23 cellular contexts compared by ENCODE assay signal in the genomic region with DNA sequence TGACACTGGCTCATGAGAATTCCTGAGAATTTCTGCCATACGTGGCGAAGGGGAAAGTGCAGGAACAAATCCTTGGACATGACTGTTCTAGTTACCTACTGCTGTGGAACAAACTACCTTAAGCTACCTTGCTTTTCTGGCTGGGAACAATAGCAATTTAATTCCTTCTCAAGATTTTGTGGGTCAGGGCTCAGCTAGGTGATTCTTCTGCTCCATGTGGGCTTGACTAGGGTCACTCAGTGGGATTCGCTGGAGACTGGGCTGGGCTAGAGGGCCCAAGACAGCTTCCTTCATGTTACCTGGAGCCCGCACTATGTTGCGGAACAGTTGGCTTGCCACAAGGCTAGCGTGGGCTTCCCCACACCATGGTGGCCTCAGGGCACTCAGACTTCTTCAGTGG. TPM values are rescaled to one million over a fixed set of nuclear protein-coding genes. Genes with fewer than 3 reads are reported as not detected.
DNase-seq lines count a peak whose midpoint lies in the region; ATAC-seq and TF ChIP-seq lines count a peak whose summit lies in the region.
"Had no signal": no experiment of that assay in that cellular context is flagged by ENCODE, and none has a peak within 500 bp of the region (broad histone marks: within the 10 kb centered on the region; RNA-seq: fewer than 3 reads in every experiment).

No MANE protein-coding gene starts in this region.

- peaks cover 31% of the 10 kb centered on the region for H3K27me3 Mint-ChIP-seq in GM23338 (ENCODE audit: insufficient read depth, low read depth, poor library complexity)
- peaks cover 8% of the 10 kb centered on the region for H3K27me3 Mint-ChIP-seq in neural progenitor cell (ENCODE audit: insufficient read depth, low read depth)
- H3K27me3 Mint-ChIP-seq: CD4-positive, alpha-beta memory T cell; CD4-positive, CD25-positive, alpha-beta regulatory T cell had no signal

- H3K27ac ChIP-seq in GM23338 (ENCODE audit: low read depth) = no peak overlapping the region
- peak overlapping the region; percentile 27; the same call in 1 of the 2 replicates for H3K27ac ChIP-seq in WERI-Rb-1
- H3K27ac ChIP-seq in neural progenitor cell = no peak overlapping the region
- H3K27ac ChIP-seq: BLaER1 had no signal

- H2AFZ ChIP-seq in GM23338 (no peak overlapping the region), neural progenitor cell (replicated peaks) (no peak overlapping the region)

- TF ChIP-seq CTCF in GM23338 (conservative IDR thresholded peaks at IDR 0.05; ENCODE audit: low read depth in 2 of 2) (no peak), WERI-Rb-1 (IDR thresholded peaks at IDR 0.05; ENCODE audit: low read depth, low read length) (no peak), neural progenitor cell (IDR thresholded peaks at IDR 0.05) (no peak)

- H3K27me3 ChIP-seq in GM23338 (ENCODE audit: insufficient read depth) = no peaks in the 10 kb centered on the region
- no peaks in the 10 kb centered on the region for H3K27me3 ChIP-seq in WERI-Rb-1 (ENCODE audit: insufficient read depth, low read depth, severe bottlenecking)
- H3K27me3 ChIP-seq in neural progenitor cell = no peaks in the 10 kb centered on the region
- H3K27me3 ChIP-seq: BE2C, BLaER1 had no signal

- H3K36me3 Mint-ChIP-seq in GM23338 (ENCODE audit: low read depth) = peaks cover 37% of the 10 kb centered on the region
- peaks cover 4% of the 10 kb centered on the region for H3K36me3 Mint-ChIP-seq in neural progenitor cell
- H3K36me3 Mint-ChIP-seq: CD4-positive, CD25-positive, alpha-beta regulatory T cell; CD8-positive, alpha-beta memory T cell had no signal

- H3K9ac ChIP-seq in neural progenitor cell = no peak overlapping the region
- H3K9ac ChIP-seq: BLaER1 had no signal

- DNase-seq in GM23338 (ENCODE audit: low spot score) = no peak
- DNase-seq in WERI-Rb-1 = no peak
- DNase-seq in neural progenitor cell (ENCODE audit: low spot score) = no peak
- no peak for DNase-seq in hepatic stellate cell (ENCODE audit: low spot score)
- DNase-seq: 8988T; ACHN; BE2C; C1 segment of cervical spinal cord; CD4-positive, alpha-beta memory T cell; CD4-positive, CD25-positive, alpha-beta regulatory T cell; CD8-positive, alpha-beta memory T cell; COR-L47; DMS 273 treated with DMSO at 0.1 percent for 48 hours; DMS153; DMS53; DMS79; DND-41; EL; GDM1 had no signal

- H3K79me2 ChIP-seq in GM23338 (replicated peaks; ENCODE audit: insufficient read depth) (peaks cover 14% of the 10 kb centered on the region), neural progenitor cell (ENCODE audit: low read depth) (peaks cover 20% of the 10 kb centered on the region)

- peaks cover 17% of the 10 kb centered on the region for H4K20me1 ChIP-seq in GM23338 (replicated peaks; ENCODE audit: insufficient read depth)
- H4K20me1 ChIP-seq in neural progenitor cell (ENCODE audit: low read depth) = peaks cover 19% of the 10 kb centered on the region
- H4K20me1 ChIP-seq: BLaER1 had no signal

- peaks cover 31% of the 10 kb centered on the region for H3K4me1 Mint-ChIP-seq in GM23338
- H3K4me1 Mint-ChIP-seq in neural progenitor cell = peaks cover 33% of the 10 kb centered on the region

- H3F3A ChIP-seq in GM23338 (replicated peaks; ENCODE audit: low read depth) (peaks cover 20% of the 10 kb centered on the region), neural progenitor cell (ENCODE audit: low read depth) (peaks cover 20% of the 10 kb centered on the region)

- H3K36me3 ChIP-seq in GM23338 (ENCODE audit: insufficient read depth) (no peaks in the 10 kb centered on the region), WERI-Rb-1 (peaks cover 10% of the 10 kb centered on the region), neural progenitor cell (no peaks in the 10 kb centered on the region)
- H3K36me3 ChIP-seq: BE2C had no signal

- H3K4me3 Mint-ChIP-seq in GM23338 (no peak overlapping the region; the same call in 2 of the 3 replicates), neural progenitor cell (no peak overlapping the region)
- H3K4me3 Mint-ChIP-seq: CD14-positive monocyte; CD4-positive, alpha-beta memory T cell had no signal

- H3K4me3 ChIP-seq in GM23338 (no peak overlapping the region), WERI-Rb-1 (ENCODE audit: low read depth, low read length) (no peak overlapping the region), neural progenitor cell (no peak overlapping the region)
- H3K4me3 ChIP-seq: BLaER1, GM12878 had no signal

- ATAC-seq in GM23338 (no peak), GM19397 (IDR thresholded peaks at IDR 0.05; ENCODE audit: unreplicated experiment) (no peak)
- ATAC-seq: GM12878 had no signal

- H3K9me2 ChIP-seq in GM23338 (ENCODE audit: insufficient read depth) = no peaks in the 10 kb centered on the region

- peaks cover 5% of the 10 kb centered on the region for H3K9me3 Mint-ChIP-seq in GM23338
- H3K9me3 Mint-ChIP-seq in neural progenitor cell = peaks cover 1% of the 10 kb centered on the region
- H3K9me3 Mint-ChIP-seq: CD8-positive, alpha-beta memory T cell had no signal

- peaks cover 4% of the 10 kb centered on the region for H3K9me3 ChIP-seq in WERI-Rb-1 (ENCODE audit: severe bottlenecking)
- no peaks in the 10 kb centered on the region for H3K9me3 ChIP-seq in neural progenitor cell (ENCODE audit: low read depth)
- H3K9me3 ChIP-seq: BE2C, BLaER1 had no signal

- H3K27ac Mint-ChIP-seq in GM23338 = no peak overlapping the region
- peak overlapping the region; percentile 42 for H3K27ac Mint-ChIP-seq in neural progenitor cell
- H3K27ac Mint-ChIP-seq: CD4-positive, alpha-beta memory T cell; CD4-positive, CD25-positive, alpha-beta regulatory T cell; CD8-positive, alpha-beta memory T cell had no signal

- H3K4me1 ChIP-seq in GM23338 (ENCODE audit: insufficient read depth) (peaks cover 18% of the 10 kb centered on the region; the same call in 1 of the 2 replicates), neural progenitor cell (peaks cover 9% of the 10 kb centered on the region)
- H3K4me1 ChIP-seq: BE2C had no signal

- H3K4me2 ChIP-seq in GM23338 (no peak overlapping the region), neural progenitor cell (no peak overlapping the region)
- H3K4me2 ChIP-seq: BLaER1 had no signal

TF ChIP-seq in GM23338, 12 proteins besides CTCF, POLR2A, EP300 and RAD21 (continues in another document):
- no peak for TF ChIP-seq REST (IDR thresholded peaks at IDR 0.05; ENCODE audit: unreplicated experiment)

RNA-seq across cellular contexts. Expression of gene STIP1, which starts 6.8 kb away (rescaled TPM):
- total RNA-seq in GM23338 (2014; rRNA removed; shearing (Covaris generic)) = 346 and 351 TPM in 2 replicates
- polyA plus RNA-seq in GM23338 (2016; fragmentation: Nextera tagmentation; extraction: Ambion mirVana) = 194 and 213 TPM in 2 replicates
- 252 and 254 TPM in 2 replicates for total RNA-seq in neural progenitor cell (ENCODE audit: low replicate concordance)

RNA-seq across cellular contexts. Expression of gene MACROD1, which starts 13.3 kb away (rescaled TPM):
- total RNA-seq in GM23338 (2014; rRNA removed; shearing (Covaris generic)) = 22.2 and 33.0 TPM in 2 replicates
- 51.3 and 51.6 TPM in 2 replicates for polyA plus RNA-seq in GM23338 (2016; fragmentation: Nextera tagmentation; extraction: Ambion mirVana)
- 11.9 and 27.8 TPM in 2 replicates for total RNA-seq in neural progenitor cell (ENCODE audit: low replicate concordance)

RNA-seq across cellular contexts. Expression of gene FERMT3, which starts 27.3 kb away (rescaled TPM):
- 0.43 and 1.5 TPM in 2 replicates for total RNA-seq in GM23338 (2014; rRNA removed; shearing (Covaris generic))
- 1.1 and 1.6 TPM in 2 replicates for polyA plus RNA-seq in GM23338 (2016; fragmentation: Nextera tagmentation; extraction: Ambion mirVana)
- total RNA-seq in neural progenitor cell (ENCODE audit: low replicate concordance) = 0.31 TPM in 1 of 2 replicates, not detected in the other

RNA-seq across cellular contexts. Expression of gene TRPT1, which starts 46.8 kb away (rescaled TPM):
- total RNA-seq in GM23338 (2014; rRNA removed; shearing (Covaris generic)) = 36.9 and 40.6 TPM in 2 replicates
- 52.2 and 55.7 TPM in 2 replicates for polyA plus RNA-seq in GM23338 (2016; fragmentation: Nextera tagmentation; extraction: Ambion mirVana)
- total RNA-seq in neural progenitor cell (ENCODE audit: low replicate concordance) = 17.5 and 63.4 TPM in 2 replicates

RNA-seq across cellular contexts. Expression of gene NUDT22, which starts 46.9 kb away (rescaled TPM):
- 35.1 and 67.0 TPM in 2 replicates for total RNA-seq in GM23338 (2014; rRNA removed; shearing (Covaris generic))
- polyA plus RNA-seq in GM23338 (2016; fragmentation: Nextera tagmentation; extraction: Ambion mirVana) = 31.1 and 33.9 TPM in 2 replicates
- 23.5 and 28.8 TPM in 2 replicates for total RNA-seq in neural progenitor cell (ENCODE audit: low replicate concordance)
